ENCODE assay signal across 14 cellular contexts in the genomic region with DNA sequence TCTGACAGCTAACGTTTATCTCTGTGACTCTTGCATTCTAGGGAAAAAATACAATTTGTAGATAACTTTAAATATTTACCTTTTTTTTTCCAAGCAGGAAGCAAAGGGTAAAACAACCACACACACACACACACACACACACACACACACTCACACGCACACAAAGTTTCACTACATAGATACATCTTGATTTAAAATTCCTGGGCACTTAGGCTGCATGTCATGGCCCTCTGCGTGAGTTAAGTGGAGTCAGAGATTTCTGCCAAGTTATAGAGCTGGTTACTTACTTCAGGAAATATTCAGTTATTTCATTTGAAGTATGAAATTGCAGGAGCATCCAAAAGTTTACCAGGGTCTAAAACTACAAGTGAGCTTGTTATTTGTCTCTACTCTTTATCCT.
A peak's percentile ranks its signal among the peaks of the same experiment; 100 is the strongest.
DNase-seq lines count a peak whose midpoint lies in the region; ATAC-seq and TF ChIP-seq lines count a peak whose summit lies in the region.
"Had no signal": no experiment of that assay in that cellular context is flagged by ENCODE, and none has a peak within 500 bp of the region (broad histone marks: within the 10 kb centered on the region; RNA-seq: fewer than 3 reads in every experiment).

No MANE protein-coding gene starts in this region.

- H3K4me3 ChIP-seq in RWPE2 (ENCODE audit: severe bottlenecking): no peak overlapping the region
- no peak overlapping the region for H3K4me3 ChIP-seq in fibroblast of mammary gland (ENCODE audit: control insufficient read depth, low read depth, low read length)
- no peak overlapping the region for H3K4me3 ChIP-seq in sigmoid colon
- no peak overlapping the region for H3K4me3 ChIP-seq in left ventricle myocardium inferior

- no peak for TF ChIP-seq CTCF in RWPE2 (IDR thresholded peaks at IDR 0.05; ENCODE audit: poor library complexity, severe bottlenecking)
- TF ChIP-seq CTCF in fibroblast of mammary gland (conservative IDR thresholded peaks at IDR 0.05; ENCODE audit: control insufficient read depth, insufficient read depth, low read depth, low read length): no peak
- no peak for TF ChIP-seq CTCF in sigmoid colon (IDR thresholded peaks at IDR 0.05)
- no peak for TF ChIP-seq CTCF in left ventricle myocardium inferior (IDR thresholded peaks at IDR 0.05; ENCODE audit: borderline replicate concordance)

- TF ChIP-seq POLR2A in sigmoid colon (IDR thresholded peaks at IDR 0.05): no peak

- TF ChIP-seq EP300 in sigmoid colon (IDR thresholded peaks at IDR 0.05): no peak

- WGBS in sigmoid colon, 2 donors: 42 to 71% methylated on average over 3 of the region's 3 CpGs

- H3K9me3 ChIP-seq in RWPE2 (ENCODE audit: severe bottlenecking) (no peaks in the 10 kb centered on the region), sigmoid colon (no peaks in the 10 kb centered on the region), left ventricle myocardium inferior (replicated peaks) (no peaks in the 10 kb centered on the region)

- H3K27me3 ChIP-seq in RWPE2 (ENCODE audit: insufficient read depth, poor library complexity, severe bottlenecking) (no peaks in the 10 kb centered on the region), sigmoid colon (no peaks in the 10 kb centered on the region), left ventricle myocardium inferior (ENCODE audit: low read depth) (no peaks in the 10 kb centered on the region)

- H3K36me3 ChIP-seq in RWPE2 (ENCODE audit: low read depth) (no peaks in the 10 kb centered on the region), sigmoid colon (no peaks in the 10 kb centered on the region), left ventricle myocardium inferior (no peaks in the 10 kb centered on the region)

- ATAC-seq in RWPE2 (ENCODE audit: low read depth) (no peak), GM19463 (IDR thresholded peaks at IDR 0.05; ENCODE audit: unreplicated experiment) (no peak)
- ATAC-seq: activated CD8-positive, alpha-beta memory T cell treated with anti-CD3 and anti-CD28 coated beads, Interleukin-2, amount 10 ng/mL, durations not matched to agents 7 days and 5 days had no signal

- intact Hi-C loops in sigmoid colon (cut with DNase I) (loop anchor here (10.0 kb wide), 1 partner anchor 607 kb away; a partner anchor contains a TSS), left ventricle myocardium inferior (cut with micrococcal nuclease) (no loop called here)

- H3K4me1 ChIP-seq in RWPE2 (ENCODE audit: insufficient read depth, poor library complexity, severe bottlenecking): peaks cover 28% of the 10 kb centered on the region
- peaks cover 0 to 42% (median 33%) of the 10 kb centered on the region in 4 donors for H3K4me1 ChIP-seq in sigmoid colon
- H3K4me1 ChIP-seq in left ventricle myocardium inferior: no peaks in the 10 kb centered on the region
- H3K4me1 ChIP-seq: parathyroid adenoma had no signal

- DNase-seq in EL: peak; percentile 82
- no peak for DNase-seq in RWPE2 (ENCODE audit: low spot score)
- DNase-seq in fibroblast of mammary gland (ENCODE audit: low read depth): peak; percentile 57
- no peak for DNase-seq in sigmoid colon
- no peak for DNase-seq in left ventricle myocardium inferior
- DNase-seq in occipital lobe (lab: John Stamatoyannopoulos, UW): no peak
- no peak for DNase-seq in SHP77 treated with DMSO at 0.1 percent for 48 hours (lab: John Stamatoyannopoulos, UW)
- DNase-seq: activated CD8-positive, alpha-beta memory T cell treated with anti-CD3 and anti-CD28 coated beads, Interleukin-2, amount 10 ng/mL, durations not matched to agents 7 days and 5 days; activated gamma-delta T cell; H7; RPMI8226; stimulated activated CD4-positive, alpha-beta T cell treated with anti-CD3 and anti-CD28 coated beads, Interleukin-12 subunit alpha, Interleukin-12 subunit beta, amount 100 ng/mL, for 4 hours had no signal

- H3K27ac ChIP-seq in RWPE2 (ENCODE audit: poor library complexity, severe bottlenecking) (peak overlapping the region; percentile 98), sigmoid colon (peak overlapping the region in 3 of 4 donors; percentile 40 to 76 (median 67)), left ventricle myocardium inferior (replicated peaks) (no peak overlapping the region)
- H3K27ac ChIP-seq: parathyroid adenoma had no signal

Comparison
In these comparisons a context has a peak if more than half of its experiments do, and no peak if none do; other contexts are left out.
1. DNase-seq: peak in EL (single experiment) and fibroblast of mammary gland (single experiment); none in RWPE2 (single experiment), sigmoid colon (single experiment), left ventricle myocardium inferior (single experiment), occipital lobe (single experiment) and SHP77 treated with DMSO at 0.1 percent for 48 hours (single experiment).